ENCODE assay signal across 8 cellular contexts in the genomic region with DNA sequence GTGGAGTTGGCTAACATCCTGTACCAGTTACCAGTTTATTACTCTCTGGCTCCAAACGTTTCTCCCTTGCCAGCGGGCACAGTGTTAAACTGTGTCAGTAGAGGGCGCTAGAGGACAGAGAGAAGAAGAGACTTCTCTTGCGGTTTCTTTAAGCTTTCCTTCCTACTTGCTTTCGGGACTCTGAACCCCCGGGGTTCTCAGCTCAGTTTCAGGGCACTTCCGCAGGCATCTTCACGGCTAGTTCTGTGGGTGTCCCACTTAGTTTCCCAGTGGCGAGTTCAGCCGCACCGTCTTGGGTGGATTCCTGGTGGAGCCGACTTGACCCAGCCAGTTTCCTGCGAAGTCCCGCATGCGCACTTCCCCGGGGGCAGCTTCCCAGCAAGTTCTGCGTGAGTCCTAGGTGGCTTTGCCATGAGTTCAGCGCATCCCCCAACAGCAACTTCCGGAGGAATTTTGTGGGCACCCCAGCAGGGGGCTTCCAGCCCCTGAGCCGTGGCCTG. TPM values are rescaled to one million over a fixed set of nuclear protein-coding genes. Genes with fewer than 3 reads are reported as not detected.
A peak's percentile ranks its signal among the peaks of the same experiment; 100 is the strongest.
DNase-seq lines count a peak whose midpoint lies in the region; ATAC-seq and TF ChIP-seq lines count a peak whose summit lies in the region.

No MANE protein-coding gene starts in this region.

- H3K9me3 Mint-ChIP-seq in effector memory CD8-positive, alpha-beta T cell: no peaks in the 10 kb centered on the region

- ATAC-seq in effector memory CD8-positive, alpha-beta T cell (replicated peaks): peak; percentile 71
- ATAC-seq in GM21526 (IDR thresholded peaks at IDR 0.05; ENCODE audit: low FRiP score, unreplicated experiment): no peak

- peak overlapping the region; percentile 73 to 79 for H3K27ac Mint-ChIP-seq in effector memory CD8-positive, alpha-beta T cell

- peak; percentile 91 for TF ChIP-seq CTCF in GM12873 (IDR thresholded peaks at IDR 0.05; ENCODE audit: insufficient read depth, low read depth, low read length, missing control alignments)

- DNase-seq in HT1080 (ENCODE audit: low read depth): peak; percentile 80
- DNase-seq in NK-92 treated with Interleukin-12 subunit alpha and Interleukin-12 subunit beta, amount 100 ng/mL, for 24 hours (lab: John Stamatoyannopoulos, UW): peak; percentile 33
- peak; percentile 64 to 67 for DNase-seq in activated CD8-positive, alpha-beta memory T cell treated with anti-CD3 and anti-CD28 coated beads for 4 hours (ENCODE audit: low read depth in 2 of 2)
- peak; percentile 86 to 88 (median 87) for DNase-seq in effector memory CD8-positive, alpha-beta T cell
- DNase-seq in lung microvascular endothelial cell (ENCODE audit: low read depth in 2 of 2): peak; percentile 80 to 85
- peak; percentile 73 for DNase-seq in stimulated activated CD8-positive, alpha-beta memory T cell treated with anti-CD3 and anti-CD28 coated beads, Interleukin-12 subunit alpha, Interleukin-12 subunit beta, amount 100 ng/mL, for 1 hour (ENCODE audit: low read depth)

- no peaks in the 10 kb centered on the region for H3K36me3 Mint-ChIP-seq in effector memory CD8-positive, alpha-beta T cell (ENCODE audit: insufficient read depth)

- H3K4me1 Mint-ChIP-seq in effector memory CD8-positive, alpha-beta T cell (ENCODE audit: low read depth in 2 of 2): peaks cover 11 to 18% of the 10 kb centered on the region in 2 donors

- peak overlapping the region; percentile 78 to 84 for H3K4me3 Mint-ChIP-seq in effector memory CD8-positive, alpha-beta T cell

- peaks cover under 1 to 7% of the 10 kb centered on the region in 2 donors for H3K27me3 Mint-ChIP-seq in effector memory CD8-positive, alpha-beta T cell

RNA-seq across cellular contexts. Expression of gene BTG2, which starts 37.9 kb away (rescaled TPM):
- total RNA-seq in HT1080 (2014; rRNA removed; shearing (Covaris generic)): 10.9 and 11.8 TPM in 2 replicates
- 10.4 and 10.8 TPM in 2 replicates for polyA plus RNA-seq in HT1080 (2015; cell fraction: cytosol; rRNA removed)
- 6.6 and 8.0 TPM in 2 replicates for polyA plus RNA-seq in HT1080 (2015; cell fraction: nucleus; rRNA removed)
- total RNA-seq in lung microvascular endothelial cell: 22.4 TPM in 2 replicates

RNA-seq across cellular contexts. Expression of gene CHIT1, which starts 37.9 kb away (rescaled TPM):
- not detected in 2 replicates for total RNA-seq in HT1080 (2014; rRNA removed; shearing (Covaris generic))
- not detected in 2 replicates for polyA plus RNA-seq in HT1080 (2015; cell fraction: cytosol; rRNA removed)
- not detected in 2 replicates for polyA plus RNA-seq in HT1080 (2015; cell fraction: nucleus; rRNA removed)
- not detected in 2 replicates for total RNA-seq in lung microvascular endothelial cell

Comparison
In these comparisons a context has a peak if more than half of its experiments do, and no peak if none do; other contexts are left out.
1. DNase-seq: peak in every context shown above with its lines; median percentile 87 in effector memory CD8-positive, alpha-beta T cell; 82 in lung microvascular endothelial cell; 80 in HT1080; 73 in stimulated activated CD8-positive, alpha-beta memory T cell treated with anti-CD3 and anti-CD28 coated beads, Interleukin-12 subunit alpha, Interleukin-12 subunit beta, amount 100 ng/mL, for 1 hour; 66 in activated CD8-positive, alpha-beta memory T cell treated with anti-CD3 and anti-CD28 coated beads for 4 hours; 33 in NK-92 treated with Interleukin-12 subunit alpha and Interleukin-12 subunit beta, amount 100 ng/mL, for 24 hours.